ENCODE assay signal across 28 cellular contexts in genomic region chr20:32809907-32810306, GRCh38. TPM values are rescaled to one million over a fixed set of nuclear protein-coding genes. Genes with fewer than 3 reads are reported as not detected.
DNase-seq lines count a peak whose midpoint lies in the region; ATAC-seq and TF ChIP-seq lines count a peak whose summit lies in the region.
"Had no signal": no experiment of that assay in that cellular context is flagged by ENCODE, and none has a peak within 500 bp of the region (broad histone marks: within the 10 kb centered on the region; RNA-seq: fewer than 3 reads in every experiment).

No MANE protein-coding gene starts in this region.

- H3K4me1 Mint-ChIP-seq in GM23338 (peaks cover 54% of the 10 kb centered on the region), WTC11 (peaks cover 49% of the 10 kb centered on the region), HFFc6 (ENCODE audit: low read depth) (no peaks in the 10 kb centered on the region)
- H3K4me1 Mint-ChIP-seq: B cell; CD4-positive, alpha-beta memory T cell; CD4-positive, CD25-positive, alpha-beta regulatory T cell; CD8-positive, alpha-beta memory T cell had no signal

- 0 out of 2 replicates have a peak, but pooled peaks cover 3% of the 10 kb centered on the region for H3K79me2 ChIP-seq in GM23338 (replicated peaks; ENCODE audit: insufficient read depth)

- H3K36me3 ChIP-seq in GM23338 (ENCODE audit: insufficient read depth) (peaks cover 53% of the 10 kb centered on the region), uterus (no peaks in the 10 kb centered on the region)

- POLR2A ChIA-PET in WTC11 (lab: Charles Lee), result interaction anchor here (0.7 kb wide), 1 partner anchor 55 kb away, joined by 3 read pairs; no protein-coding TSS in a partner anchor

- H3K4me1 ChIP-seq in GM23338 (ENCODE audit: insufficient read depth) (peaks cover 40% of the 10 kb centered on the region), uterus (no peaks in the 10 kb centered on the region)

- H3K27ac Mint-ChIP-seq in GM23338 (no peak overlapping the region), WTC11 (peak overlapping the region; percentile 73), HFFc6 (no peak overlapping the region)
- H3K27ac Mint-ChIP-seq: B cell, CD14-positive monocyte had no signal

- intact Hi-C loops in uterus (cut with DNase I; ENCODE audit: low total_unique reads), result no loop called here

- H3F3A ChIP-seq in GM23338 (replicated peaks; ENCODE audit: low read depth), result peaks cover 93% of the 10 kb centered on the region

- DNase-seq in GM23338 (ENCODE audit: low spot score), result no peak
- no peak for DNase-seq in WTC11 (ENCODE audit: low spot score)
- DNase-seq in myocyte (ENCODE audit: low read depth), result peak; percentile 56
- no peak for DNase-seq in C1 segment of cervical spinal cord (lab: John Stamatoyannopoulos, UW)
- no peak for DNase-seq in uterus
- DNase-seq in HFFc6, result no peak
- DNase-seq in NCI-H1694 (lab: John Stamatoyannopoulos, UW), result no peak
- DNase-seq: 8988T; ACHN; AML-193; CD4-positive, alpha-beta memory T cell; CD4-positive, CD25-positive, alpha-beta regulatory T cell; CD8-positive, alpha-beta memory T cell; COR-L47; DMS 273 treated with DMSO at 0.1 percent for 48 hours; DMS153; DMS53; DMS79; DND-41; EL; GDM1 had no signal

- H3K27me3 Mint-ChIP-seq in GM23338 (ENCODE audit: insufficient read depth, low read depth, poor library complexity) (peaks cover 85% of the 10 kb centered on the region), WTC11 (ENCODE audit: low read depth) (no peaks in the 10 kb centered on the region), HFFc6 (ENCODE audit: insufficient read depth) (no peaks in the 10 kb centered on the region)
- H3K27me3 Mint-ChIP-seq: B cell; CD4-positive, alpha-beta memory T cell; CD4-positive, CD25-positive, alpha-beta regulatory T cell had no signal

- H3K4me3 Mint-ChIP-seq in GM23338 (no peak overlapping the region), WTC11 (no peak overlapping the region), HFFc6 (no peak overlapping the region)
- H3K4me3 Mint-ChIP-seq: B cell; CD14-positive monocyte; CD4-positive, alpha-beta memory T cell; CD4-positive, CD25-positive, alpha-beta regulatory T cell; CD8-positive, alpha-beta memory T cell had no signal

- H3K9me3 Mint-ChIP-seq in GM23338, result peaks cover 10% of the 10 kb centered on the region; the same call in 2 of the 3 replicates
- H3K9me3 Mint-ChIP-seq in WTC11, result no peaks in the 10 kb centered on the region
- no peaks in the 10 kb centered on the region for H3K9me3 Mint-ChIP-seq in HFFc6
- H3K9me3 Mint-ChIP-seq: CD14-positive monocyte; CD4-positive, alpha-beta memory T cell; CD4-positive, CD25-positive, alpha-beta regulatory T cell; CD8-positive, alpha-beta memory T cell had no signal

- H4K20me1 ChIP-seq in GM23338 (replicated peaks; ENCODE audit: insufficient read depth), result peaks cover 51% of the 10 kb centered on the region
- H4K20me1 ChIP-seq: BLaER1 treated with 17β-estradiol and CSF1 and Interleukin-3, amounts not matched to agents 10 nM and 100 nM had no signal

- H3K4me3 ChIP-seq in GM23338 (no peak overlapping the region), uterus (no peak overlapping the region)
- H3K4me3 ChIP-seq: BLaER1 treated with 17β-estradiol and CSF1 and Interleukin-3, amounts not matched to agents 10 nM and 100 nM; GM12878 had no signal

- no peak for TF ChIP-seq CTCF in GM23338 (conservative IDR thresholded peaks at IDR 0.05; ENCODE audit: low read depth in 2 of 2)
- no peak for TF ChIP-seq CTCF in WTC11 (IDR thresholded peaks at IDR 0.05)
- TF ChIP-seq CTCF in uterus (IDR thresholded peaks at IDR 0.05), result no peak
- TF ChIP-seq CTCF in HFFc6 (IDR thresholded peaks at IDR 0.05), result no peak

- ATAC-seq in GM23338 (no peak), WTC11 (no peak)
- ATAC-seq: GM12878 had no signal

- H3K27ac ChIP-seq in GM23338 (ENCODE audit: low read depth) (peak overlapping the region; percentile 92), uterus (no peak overlapping the region)
- H3K27ac ChIP-seq: BLaER1 treated with 17β-estradiol and CSF1 and Interleukin-3, amounts not matched to agents 10 nM and 100 nM had no signal

- no peak overlapping the region for H3K4me2 ChIP-seq in GM23338
- H3K4me2 ChIP-seq: BLaER1 treated with 17β-estradiol and CSF1 and Interleukin-3, amounts not matched to agents 10 nM and 100 nM had no signal

- H3K36me3 Mint-ChIP-seq in GM23338 (ENCODE audit: low read depth) (peaks cover 60% of the 10 kb centered on the region), WTC11 (peaks cover 55% of the 10 kb centered on the region), HFFc6 (ENCODE audit: low read depth) (no peaks in the 10 kb centered on the region; the same call in 1 of the 2 replicates)
- H3K36me3 Mint-ChIP-seq: CD4-positive, alpha-beta memory T cell; CD8-positive, alpha-beta memory T cell had no signal

- no peak for TF ChIP-seq POLR2A in uterus (IDR thresholded peaks at IDR 0.05)

- H2AFZ ChIP-seq in GM23338, result no peak overlapping the region

- no peaks in the 10 kb centered on the region for H3K9me3 ChIP-seq in uterus
- H3K9me3 ChIP-seq: BLaER1 treated with 17β-estradiol and CSF1 and Interleukin-3, amounts not matched to agents 10 nM and 100 nM had no signal

- no peaks in the 10 kb centered on the region for H3K9me2 ChIP-seq in GM23338 (ENCODE audit: insufficient read depth)

- CTCF ChIA-PET in WTC11 (lab: Charles Lee), result interaction anchor here (1.3 kb wide), 1 partner anchor 31 kb away, joined by 3 read pairs; no protein-coding TSS in a partner anchor

- H3K27me3 ChIP-seq in GM23338 (ENCODE audit: insufficient read depth) (no peaks in the 10 kb centered on the region), uterus (no peaks in the 10 kb centered on the region)
- H3K27me3 ChIP-seq: BLaER1 treated with 17β-estradiol and CSF1 and Interleukin-3, amounts not matched to agents 10 nM and 100 nM had no signal

TF ChIP-seq in WTC11, 78 proteins besides CTCF, POLR2A, EP300 and RAD21 (continues in another document):
- TF ChIP-seq NFYB (CRISPR knock-in tag; conservative IDR thresholded peaks at IDR 0.05; ENCODE audit: low read depth), result no peak
- TF ChIP-seq ERG (CRISPR knock-in tag; IDR thresholded peaks at IDR 0.05), result 0 out of 2 replicates have a peak, but pooled peaks have one; percentile 54
- TF ChIP-seq TP53 (CRISPR knock-in tag; IDR thresholded peaks at IDR 0.05), result no peak
- no peak for TF ChIP-seq ZBTB21 (CRISPR knock-in tag; IDR thresholded peaks at IDR 0.05; ENCODE audit: borderline replicate concordance)
- no peak for TF ChIP-seq ZNF671 (CRISPR knock-in tag; IDR thresholded peaks at IDR 0.05)
- no peak for TF ChIP-seq CREB1 (CRISPR knock-in tag; IDR thresholded peaks at IDR 0.05)
- TF ChIP-seq ATF3 (CRISPR knock-in tag; conservative IDR thresholded peaks at IDR 0.05), result no peak
- no peak for TF ChIP-seq RELA (CRISPR knock-in tag; IDR thresholded peaks at IDR 0.05; ENCODE audit: borderline replicate concordance)
- TF ChIP-seq TCF7 (CRISPR knock-in tag; IDR thresholded peaks at IDR 0.05; ENCODE audit: low read depth), result no peak

RNA-seq across cellular contexts. Expression of gene MAPRE1, which starts 9.8 kb away (rescaled TPM):
- total RNA-seq in GM23338 (2014; rRNA removed; shearing (Covaris generic)), result 152 and 177 TPM in 2 replicates
- 61.2 and 69.3 TPM in 2 replicates for polyA plus RNA-seq in GM23338 (2016; fragmentation: Nextera tagmentation; extraction: Ambion mirVana)
- 154 to 159 TPM (median 155 TPM) in 3 replicates for total RNA-seq in WTC11 (2021)
- 110 and 140 TPM in 2 replicates for total RNA-seq in myocyte
- polyA plus RNA-seq in myocyte (2012), result 78.8 TPM
- total RNA-seq in uterus, result 100 to 1,000 TPM in 2 of 4 donors, 10 to 100 TPM in 2; 44.8 to 112 (median 101) TPM
- 100 to 1,000 TPM; 125 to 152 (median 144) TPM for total RNA-seq in HFFc6 (2021; fragmentation: NEBNext Ultra II Directional; extraction: Animal tissue kit (Norgen Biotek cat#: 25700))

RNA-seq across cellular contexts. Expression of gene DNMT3B, which starts 47.7 kb away (rescaled TPM):
- 2,222 and 2,281 TPM in 2 replicates for total RNA-seq in GM23338 (2014; rRNA removed; shearing (Covaris generic))
- 711 and 726 TPM in 2 replicates for polyA plus RNA-seq in GM23338 (2016; fragmentation: Nextera tagmentation; extraction: Ambion mirVana)
- total RNA-seq in WTC11 (2021), result 638 to 682 TPM (median 641 TPM) in 3 replicates
- total RNA-seq in myocyte, result 0.59 and 1.5 TPM in 2 replicates
- 0.52 TPM for polyA plus RNA-seq in myocyte (2012)
- 1 to 10 TPM in 2 of 4 donors, under 1 TPM in 2; 0.26 to 5.0 (median 1.2) TPM for total RNA-seq in uterus
- total RNA-seq in HFFc6 (2021; fragmentation: NEBNext Ultra II Directional; extraction: Animal tissue kit (Norgen Biotek cat#: 25700)), result 1 to 10 TPM in 5 of 6 experiments, under 1 TPM in 1; 0.74 to 1.5 (median 1.2) TPM

RNA-seq across cellular contexts. Expression of gene EFCAB8, which starts 48.8 kb away (rescaled TPM):
- total RNA-seq in GM23338 (2014; rRNA removed; shearing (Covaris generic)), result 0.35 TPM in 1 of 2 replicates, not detected in the other
- not detected in 2 replicates for polyA plus RNA-seq in GM23338 (2016; fragmentation: Nextera tagmentation; extraction: Ambion mirVana)
- total RNA-seq in WTC11 (2021) (0.17 to 0.55 TPM (median 0.32 TPM) in 3 replicates), myocyte (0.83 TPM in 1 of 2 replicates, not detected in the other), uterus (1 to 10 TPM in 2 of 4 donors, not detected in 2; 1.4 to 1.5 TPM)
- polyA plus RNA-seq in myocyte (2012), result 0.16 TPM
- not detected for total RNA-seq in HFFc6 (2021; fragmentation: NEBNext Ultra II Directional; extraction: Animal tissue kit (Norgen Biotek cat#: 25700))
- total RNA-seq: A673 had no signal
- polyA plus RNA-seq: AG04450; BJ; CD14-positive monocyte; CD4-positive, alpha-beta memory T cell; CD4-positive, CD25-positive, alpha-beta regulatory T cell; CD8-positive, alpha-beta memory T cell had no signal

Comparison
In these comparisons a context has a peak if more than half of its experiments do, and no peak if none do; other contexts are left out.
1. RNA of gene DNMT3B, which starts 47.7 kb away (total RNA-seq): 2,222 to 2,281 TPM in GM23338 and 638 to 682 TPM in WTC11; 0.26 to 5.0 TPM in uterus, 0.74 to 1.5 TPM in HFFc6 and 0.59 to 1.5 TPM in myocyte; every median in the first group is over 100 times any median in the second.